In genomic region chr4:26229974-26230373, GRCh38 we compare ENCODE assay signal across 3 cellular contexts.
"Had no signal": no experiment of that assay in that cellular context is flagged by ENCODE, and none has a peak within 500 bp of the region (broad histone marks: within the 10 kb centered on the region; RNA-seq: fewer than 3 reads in every experiment).

No MANE protein-coding gene starts in this region.

- ATAC-seq: GM12878 had no signal

- DNase-seq: GDM1, GF-D8 had no signal

- H3K4me3 ChIP-seq: GM12878 had no signal
